21 cellular contexts compared by ENCODE assay signal in genomic region chr7:122770943-122771342, GRCh38.
"Had no signal": no experiment of that assay in that cellular context is flagged by ENCODE, and none has a peak within 500 bp of the region (broad histone marks: within the 10 kb centered on the region; RNA-seq: fewer than 3 reads in every experiment).

No MANE protein-coding gene starts in this region.

- H3K27ac ChIP-seq: cardiac muscle cell, thoracic aorta had no signal

- H3K36me3 ChIP-seq: cardiac muscle cell, thoracic aorta had no signal

- H3K4me3 ChIP-seq: cardiac muscle cell, thoracic aorta had no signal

- H3K27me3 ChIP-seq: cardiac muscle cell had no signal

- ATAC-seq: activated T-helper 17 cell treated with anti-CD3 and anti-CD28 coated beads, Interleukin-2, amount 50 U/mL, for 72 hours; left colon; right cardiac atrium; stimulated activated memory B cell treated with anti-CD40 and anti-IgM and Interleukin-4, amounts not matched to agents 10 μg/mL and 1 μg/mL and 100 μg/mL, for 72 hours had no signal

- H3K9me3 ChIP-seq: thoracic aorta had no signal

- DNase-seq: activated B cell treated with CpG ODN at 0.5 μM for 24 hours; activated CD4-positive, alpha-beta memory T cell treated with anti-CD3 and anti-CD28 coated beads for 36 hours; activated CD4-positive, alpha-beta T cell treated with anti-CD3 and anti-CD28 coated beads for 4 hours; activated naive CD4-positive, alpha-beta T cell; activated naive CD8-positive, alpha-beta T cell treated with anti-CD3 and anti-CD28 coated beads for 36 hours; amygdala; dermis blood vessel endothelial cell; effector memory CD4-positive, alpha-beta T cell; foreskin melanocyte; glutamatergic neuron; hippocampal formation; left colon; midbrain; occipital lobe; right cardiac atrium; small intestine; stimulated activated CD4-positive, alpha-beta T cell treated with anti-CD3 and anti-CD28 coated beads, Interleukin-4, amount 100 ng/mL, for 24 hours had no signal
